In genomic region chr18:74373428-74373827, GRCh38 we compare ENCODE assay signal across 15 cellular contexts. TPM values are rescaled to one million over a fixed set of nuclear protein-coding genes. Genes with fewer than 3 reads are reported as not detected.
DNase-seq lines count a peak whose midpoint lies in the region; ATAC-seq and TF ChIP-seq lines count a peak whose summit lies in the region.
"Had no signal": no experiment of that assay in that cellular context is flagged by ENCODE, and none has a peak within 500 bp of the region (broad histone marks: within the 10 kb centered on the region; RNA-seq: fewer than 3 reads in every experiment).

No MANE protein-coding gene starts in this region.

- 71% methylated on average over 8 of the region's 8 CpGs for WGBS in right lobe of liver (ENCODE audit: insufficient coverage, low coverage, low lambda C conversion rate, missing lambda C conversion rate)

- H3K9me3 ChIP-seq in A673 (ENCODE audit: low read depth, low read length, poor library complexity, severe bottlenecking) (no peaks in the 10 kb centered on the region), right lobe of liver (no peaks in the 10 kb centered on the region)
- H3K9me3 ChIP-seq: thoracic aorta had no signal

- TF ChIP-seq POLR2A in right lobe of liver (IDR thresholded peaks at IDR 0.05), result no peak

- peak overlapping the region; percentile 72 for H3K27ac Mint-ChIP-seq in activated CD4-positive, alpha-beta T cell treated with anti-CD3 and anti-CD28 coated beads, Interleukin-2, amount 10 ng/mL, durations not matched to agents 7 days and 5 days
- no peak overlapping the region for H3K27ac Mint-ChIP-seq in activated naive CD8-positive, alpha-beta T cell treated with anti-CD3 and anti-CD28 coated beads for 36 hours
- H3K27ac Mint-ChIP-seq in stimulated activated naive CD8-positive, alpha-beta T cell treated with anti-CD3 and anti-CD28 coated beads, Interleukin-15, Interleukin-2, amounts not matched to agents 100 ng/mL and 50 ng/mL, for 24 hours, result peak overlapping the region; percentile 6
- H3K27ac Mint-ChIP-seq: GM23338, memory B cell had no signal

- peaks cover 2% of the 10 kb centered on the region for H3K36me3 Mint-ChIP-seq in activated CD4-positive, alpha-beta T cell treated with anti-CD3 and anti-CD28 coated beads, Interleukin-2, amount 10 ng/mL, durations not matched to agents 7 days and 5 days (ENCODE audit: low read depth)
- no peaks in the 10 kb centered on the region for H3K36me3 Mint-ChIP-seq in activated naive CD8-positive, alpha-beta T cell treated with anti-CD3 and anti-CD28 coated beads for 36 hours
- no peaks in the 10 kb centered on the region for H3K36me3 Mint-ChIP-seq in stimulated activated naive CD8-positive, alpha-beta T cell treated with anti-CD3 and anti-CD28 coated beads, Interleukin-15, Interleukin-2, amounts not matched to agents 100 ng/mL and 50 ng/mL, for 24 hours (ENCODE audit: low read depth)
- H3K36me3 Mint-ChIP-seq: memory B cell had no signal

- H3K9me3 Mint-ChIP-seq in activated CD4-positive, alpha-beta T cell treated with anti-CD3 and anti-CD28 coated beads, Interleukin-2, amount 10 ng/mL, durations not matched to agents 7 days and 5 days, result no peaks in the 10 kb centered on the region
- H3K9me3 Mint-ChIP-seq in activated naive CD8-positive, alpha-beta T cell treated with anti-CD3 and anti-CD28 coated beads for 36 hours, result no peaks in the 10 kb centered on the region
- no peaks in the 10 kb centered on the region for H3K9me3 Mint-ChIP-seq in stimulated activated naive CD8-positive, alpha-beta T cell treated with anti-CD3 and anti-CD28 coated beads, Interleukin-15, Interleukin-2, amounts not matched to agents 100 ng/mL and 50 ng/mL, for 24 hours
- H3K9me3 Mint-ChIP-seq: GM23338, memory B cell had no signal

- POLR2A ChIA-PET in activated CD4-positive, alpha-beta T cell treated with anti-CD3 and anti-CD28 coated beads, Interleukin-2, amount 10 ng/mL, durations not matched to agents 7 days and 5 days (lab: Charles Lee), result no interaction called here
- POLR2A ChIA-PET in A673 (lab: Charles Lee; ENCODE audit: low non-redundant PET), result no interaction called here

- H3K4me3 ChIP-seq in A673 (ENCODE audit: low read depth, low read length, poor library complexity, severe bottlenecking) (no peak overlapping the region), right lobe of liver (no peak overlapping the region)
- H3K4me3 ChIP-seq: GM23338, thoracic aorta had no signal

- H3K4me1 Mint-ChIP-seq in activated CD4-positive, alpha-beta T cell treated with anti-CD3 and anti-CD28 coated beads, Interleukin-2, amount 10 ng/mL, durations not matched to agents 7 days and 5 days, result peaks cover 70% of the 10 kb centered on the region
- H3K4me1 Mint-ChIP-seq in activated naive CD8-positive, alpha-beta T cell treated with anti-CD3 and anti-CD28 coated beads for 36 hours, result peaks cover 73% of the 10 kb centered on the region
- peaks cover 78% of the 10 kb centered on the region for H3K4me1 Mint-ChIP-seq in stimulated activated naive CD8-positive, alpha-beta T cell treated with anti-CD3 and anti-CD28 coated beads, Interleukin-15, Interleukin-2, amounts not matched to agents 100 ng/mL and 50 ng/mL, for 24 hours (ENCODE audit: low read depth)
- H3K4me1 Mint-ChIP-seq: GM23338, memory B cell had no signal

- H3K27ac ChIP-seq in A673 (ENCODE audit: low read depth, low read length, poor library complexity, severe bottlenecking), result no peak overlapping the region
- no peak overlapping the region for H3K27ac ChIP-seq in right lobe of liver
- H3K27ac ChIP-seq: thoracic aorta had no signal

- H3K27me3 ChIP-seq in A673 (replicated peaks; ENCODE audit: insufficient read depth, low read depth, low read length, poor library complexity), result peaks cover 6% of the 10 kb centered on the region
- no peaks in the 10 kb centered on the region for H3K27me3 ChIP-seq in right lobe of liver

- TF ChIP-seq CTCF in A673 (conservative IDR thresholded peaks at IDR 0.05; ENCODE audit: low read depth, low read length), result no peak
- no peak for TF ChIP-seq CTCF in right lobe of liver (IDR thresholded peaks at IDR 0.05)

- BruUV-seq in A673 (replicated peaks; lab: Mats Ljungman, UMichigan), result no TSS peak

- intact Hi-C loops in A673 (cut with micrococcal nuclease; ENCODE audit: unreplicated experiment) (no loop called here), right lobe of liver (cut with DNase I) (loop anchor here in 1 of 2 donors (10.0 kb wide), 1 partner anchor 111 kb away; no protein-coding TSS in a partner anchor)

- no peak overlapping the region for H3K4me3 Mint-ChIP-seq in activated CD4-positive, alpha-beta T cell treated with anti-CD3 and anti-CD28 coated beads, Interleukin-2, amount 10 ng/mL, durations not matched to agents 7 days and 5 days
- H3K4me3 Mint-ChIP-seq in activated naive CD8-positive, alpha-beta T cell treated with anti-CD3 and anti-CD28 coated beads for 36 hours, result no peak overlapping the region
- no peak overlapping the region for H3K4me3 Mint-ChIP-seq in stimulated activated naive CD8-positive, alpha-beta T cell treated with anti-CD3 and anti-CD28 coated beads, Interleukin-15, Interleukin-2, amounts not matched to agents 100 ng/mL and 50 ng/mL, for 24 hours
- H3K4me3 Mint-ChIP-seq: GM23338, memory B cell had no signal

- no peaks in the 10 kb centered on the region for H3K4me1 ChIP-seq in A673 (ENCODE audit: insufficient read depth, low read length, poor library complexity, severe bottlenecking)
- peaks cover 0 to 9% (median 0%) of the 10 kb centered on the region in 4 donors for H3K4me1 ChIP-seq in right lobe of liver

- H3K27me3 Mint-ChIP-seq in activated CD4-positive, alpha-beta T cell treated with anti-CD3 and anti-CD28 coated beads, Interleukin-2, amount 10 ng/mL, durations not matched to agents 7 days and 5 days, result peaks cover 16% of the 10 kb centered on the region
- no peaks in the 10 kb centered on the region for H3K27me3 Mint-ChIP-seq in activated naive CD8-positive, alpha-beta T cell treated with anti-CD3 and anti-CD28 coated beads for 36 hours
- H3K27me3 Mint-ChIP-seq in stimulated activated naive CD8-positive, alpha-beta T cell treated with anti-CD3 and anti-CD28 coated beads, Interleukin-15, Interleukin-2, amounts not matched to agents 100 ng/mL and 50 ng/mL, for 24 hours, result no peaks in the 10 kb centered on the region

- no peak for ATAC-seq in right lobe of liver
- ATAC-seq: GM23338, HepG2, Right ventricle myocardium inferior had no signal

- no peaks in the 10 kb centered on the region for H3K36me3 ChIP-seq in A673 (ENCODE audit: insufficient read depth, low read length, poor library complexity, severe bottlenecking)
- no peaks in the 10 kb centered on the region for H3K36me3 ChIP-seq in right lobe of liver
- H3K36me3 ChIP-seq: thoracic aorta had no signal

- CTCF ChIA-PET in activated CD4-positive, alpha-beta T cell treated with anti-CD3 and anti-CD28 coated beads, Interleukin-2, amount 10 ng/mL, durations not matched to agents 7 days and 5 days (lab: Charles Lee), result interaction anchor here (0.7 to 1.3 kb wide), 5 partner anchors 19 to 73 kb away, joined by 3 to 4 read pairs (median 3); no protein-coding TSS in a partner anchor
- CTCF ChIA-PET in A673 (lab: Charles Lee), result interaction anchor here (0.7 kb wide), 1 partner anchor 1583 kb away, joined by 3 read pairs; no protein-coding TSS in a partner anchor

- peak; percentile 41 for DNase-seq in stimulated activated CD4-positive, alpha-beta T cell treated with anti-CD3 and anti-CD28 coated beads, Interleukin-4, amount 100 ng/mL, for 24 hours
- DNase-seq in stimulated activated CD4-positive, alpha-beta T cell treated with anti-CD3 and anti-CD28 coated beads, Interleukin-2, amount 100 ng/mL, for 24 hours, result no peak
- peak; percentile 77 for DNase-seq in activated CD4-positive, alpha-beta T cell treated with anti-CD3 and anti-CD28 coated beads, Interleukin-2, amount 10 ng/mL, durations not matched to agents 7 days and 5 days
- DNase-seq in activated naive CD8-positive, alpha-beta T cell treated with anti-CD3 and anti-CD28 coated beads for 36 hours, result peak; percentile 17
- DNase-seq in A673 (ENCODE audit: low spot score) (no peak), DMS114 treated with DMSO at 0.1 percent for 48 hours (lab: John Stamatoyannopoulos, UW; ENCODE audit: unreplicated experiment) (no peak), right lobe of liver (no peak)
- DNase-seq: AML-193; NK-92 treated with Interleukin-12 subunit alpha and Interleukin-12 subunit beta, amount 100 ng/mL, for 24 hours had no signal

RNA-seq across cellular contexts. Expression of gene C18orf63, which starts 57.8 kb away (rescaled TPM):
- total RNA-seq in activated CD4-positive, alpha-beta T cell treated with anti-CD3 and anti-CD28 coated beads, Interleukin-2, amount 10 ng/mL, durations not matched to agents 7 days and 5 days, result not detected
- not detected for total RNA-seq in activated naive CD8-positive, alpha-beta T cell treated with anti-CD3 and anti-CD28 coated beads for 36 hours
- total RNA-seq in A673 (2021), result not detected in 2 replicates
- total RNA-seq in right lobe of liver, result not detected
- total RNA-seq: GM23338, HepG2, Right ventricle myocardium inferior, thoracic aorta had no signal

Comparison
In these comparisons a context has a peak if more than half of its experiments do, and no peak if none do; other contexts are left out.
1. DNase-seq: peak in stimulated activated CD4-positive, alpha-beta T cell treated with anti-CD3 and anti-CD28 coated beads, Interleukin-4, amount 100 ng/mL, for 24 hours (single experiment), activated CD4-positive, alpha-beta T cell treated with anti-CD3 and anti-CD28 coated beads, Interleukin-2, amount 10 ng/mL, durations not matched to agents 7 days and 5 days (single experiment) and activated naive CD8-positive, alpha-beta T cell treated with anti-CD3 and anti-CD28 coated beads for 36 hours (single experiment); none in stimulated activated CD4-positive, alpha-beta T cell treated with anti-CD3 and anti-CD28 coated beads, Interleukin-2, amount 100 ng/mL, for 24 hours (0 of 2), A673 (single experiment), DMS114 treated with DMSO at 0.1 percent for 48 hours (single experiment) and right lobe of liver (0 of 3).